ENCODE assay signal across 1 cellular context in the genomic region with DNA sequence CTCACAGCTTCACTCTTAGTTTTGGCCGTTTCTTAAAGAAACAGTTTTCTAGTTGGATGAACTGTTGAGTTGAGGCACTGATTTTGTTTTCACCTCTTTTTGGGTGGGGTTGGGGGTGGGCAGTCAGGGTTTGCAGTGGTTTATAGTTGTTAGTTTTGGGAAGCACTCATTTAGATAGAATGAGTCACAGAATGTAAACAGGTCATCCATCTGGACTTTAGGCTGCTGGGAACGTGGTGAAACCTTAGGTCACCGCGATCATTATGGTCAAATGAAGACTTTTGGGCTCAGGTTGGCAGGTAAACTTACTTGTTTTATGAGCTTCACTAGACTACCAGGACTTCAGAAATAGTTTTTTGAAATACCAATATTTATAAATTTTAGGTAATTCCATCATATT.
TF ChIP-seq lines count a peak whose summit lies in the region.

No MANE protein-coding gene starts in this region.

TF ChIP-seq in HepG2, 621 proteins besides CTCF, POLR2A, EP300 and RAD21 (continues in another document):
- TF ChIP-seq FOSL2 (CRISPR knock-in tag; IDR thresholded peaks at IDR 0.05) = peak; percentile 99
- TF ChIP-seq, protein P1, sequence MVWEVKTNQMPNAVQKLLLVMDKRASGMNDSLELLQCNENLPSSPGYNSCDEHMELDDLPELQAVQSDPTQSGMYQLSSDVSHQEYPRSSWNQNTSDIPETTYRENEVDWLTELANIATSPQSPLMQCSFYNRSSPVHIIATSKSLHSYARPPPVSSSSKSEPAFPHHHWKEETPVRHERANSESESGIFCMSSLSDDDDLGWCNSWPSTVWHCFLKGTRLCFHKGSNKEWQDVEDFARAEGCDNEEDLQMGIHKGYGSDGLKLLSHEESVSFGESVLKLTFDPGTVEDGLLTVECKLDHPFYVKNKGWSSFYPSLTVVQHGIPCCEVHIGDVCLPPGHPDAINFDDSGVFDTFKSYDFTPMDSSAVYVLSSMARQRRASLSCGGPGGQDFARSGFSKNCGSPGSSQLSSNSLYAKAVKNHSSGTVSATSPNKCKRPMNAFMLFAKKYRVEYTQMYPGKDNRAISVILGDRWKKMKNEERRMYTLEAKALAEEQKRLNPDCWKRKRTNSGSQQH (CRISPR knock-in tag; IDR thresholded peaks at IDR 0.05; ENCODE audit: low read depth) = no peak
- no peak for TF ChIP-seq MBNL3 (CRISPR knock-in tag; conservative IDR thresholded peaks at IDR 0.05)
- TF ChIP-seq RORA (CRISPR knock-in tag; IDR thresholded peaks at IDR 0.05) = no peak
- TF ChIP-seq ZNF740 (CRISPR knock-in tag; IDR thresholded peaks at IDR 0.05) = no peak
- TF ChIP-seq JUND (CRISPR knock-in tag; IDR thresholded peaks at IDR 0.05) = peak; percentile 94
- TF ChIP-seq ZBTB49 (CRISPR knock-in tag; IDR thresholded peaks at IDR 0.05; ENCODE audit: borderline replicate concordance) = no peak
- no peak for TF ChIP-seq ZNF263 (CRISPR knock-in tag; IDR thresholded peaks at IDR 0.05)
- peak; percentile 41; the same call in 1 of the 2 replicates for TF ChIP-seq YEATS4 (CRISPR knock-in tag; IDR thresholded peaks at IDR 0.05; ENCODE audit: borderline replicate concordance)
- TF ChIP-seq SOX5 (CRISPR knock-in tag; IDR thresholded peaks at IDR 0.05; ENCODE audit: borderline replicate concordance) = peak; percentile 76; the same call in 1 of the 2 replicates
- no peak for TF ChIP-seq ZNF557 (CRISPR knock-in tag; IDR thresholded peaks at IDR 0.05)
- no peak for TF ChIP-seq ZNF451 (CRISPR knock-in tag; IDR thresholded peaks at IDR 0.05)
- peak; percentile 45; the same call in 1 of the 2 replicates for TF ChIP-seq FOXK1 (CRISPR knock-in tag; IDR thresholded peaks at IDR 0.05; ENCODE audit: borderline replicate concordance, low read depth)
- TF ChIP-seq ZNF383 (CRISPR knock-in tag; IDR thresholded peaks at IDR 0.05; ENCODE audit: borderline replicate concordance) = no peak
- TF ChIP-seq ZNF703 (CRISPR knock-in tag; IDR thresholded peaks at IDR 0.05; ENCODE audit: borderline replicate concordance) = no peak
- no peak for TF ChIP-seq CBX5 (CRISPR knock-in tag; IDR thresholded peaks at IDR 0.05; ENCODE audit: borderline replicate concordance)
- TF ChIP-seq ZNF317 (CRISPR knock-in tag; IDR thresholded peaks at IDR 0.05) = 0 out of 2 replicates have a peak, but pooled peaks have one; percentile 45
- peak; percentile 32; the same call in 1 of the 2 replicates for TF ChIP-seq KMT2A (CRISPR knock-in tag; IDR thresholded peaks at IDR 0.05)
- no peak for TF ChIP-seq YY1 (IDR thresholded peaks at IDR 0.05; ENCODE audit: insufficient read depth, insufficient replicate concordance, low read depth, low read length)
- TF ChIP-seq MXD4 (CRISPR knock-in tag; IDR thresholded peaks at IDR 0.05) = 0 out of 2 replicates have a peak, but pooled peaks have one; percentile 61
- no peak for TF ChIP-seq RBM39 (IDR thresholded peaks at IDR 0.05; ENCODE audit: low read depth, low read length, poor library complexity, severe bottlenecking)
- TF ChIP-seq PLRG1 (conservative IDR thresholded peaks at IDR 0.05) = no peak
- TF ChIP-seq, protein P2, sequence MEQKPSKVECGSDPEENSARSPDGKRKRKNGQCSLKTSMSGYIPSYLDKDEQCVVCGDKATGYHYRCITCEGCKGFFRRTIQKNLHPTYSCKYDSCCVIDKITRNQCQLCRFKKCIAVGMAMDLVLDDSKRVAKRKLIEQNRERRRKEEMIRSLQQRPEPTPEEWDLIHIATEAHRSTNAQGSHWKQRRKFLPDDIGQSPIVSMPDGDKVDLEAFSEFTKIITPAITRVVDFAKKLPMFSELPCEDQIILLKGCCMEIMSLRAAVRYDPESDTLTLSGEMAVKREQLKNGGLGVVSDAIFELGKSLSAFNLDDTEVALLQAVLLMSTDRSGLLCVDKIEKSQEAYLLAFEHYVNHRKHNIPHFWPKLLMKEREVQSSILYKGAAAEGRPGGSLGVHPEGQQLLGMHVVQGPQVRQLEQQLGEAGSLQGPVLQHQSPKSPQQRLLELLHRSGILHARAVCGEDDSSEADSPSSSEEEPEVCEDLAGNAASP (CRISPR knock-in tag; IDR thresholded peaks at IDR 0.05; ENCODE audit: borderline replicate concordance) = peak; percentile 69; the same call in 1 of the 2 replicates
- no peak for TF ChIP-seq POLR2AphosphoS5 (IDR thresholded peaks at IDR 0.05; ENCODE audit: low read depth, low read length)
- TF ChIP-seq FOXC1 (CRISPR knock-in tag; IDR thresholded peaks at IDR 0.05; ENCODE audit: borderline replicate concordance) = no peak
- no peak for TF ChIP-seq MTF2 (CRISPR knock-in tag; IDR thresholded peaks at IDR 0.05; ENCODE audit: borderline replicate concordance)
- no peak for TF ChIP-seq ZNF546 (CRISPR knock-in tag; conservative IDR thresholded peaks at IDR 0.05)
- TF ChIP-seq ZNF598 (CRISPR knock-in tag; IDR thresholded peaks at IDR 0.05; ENCODE audit: borderline replicate concordance) = no peak
- TF ChIP-seq, protein P3, sequence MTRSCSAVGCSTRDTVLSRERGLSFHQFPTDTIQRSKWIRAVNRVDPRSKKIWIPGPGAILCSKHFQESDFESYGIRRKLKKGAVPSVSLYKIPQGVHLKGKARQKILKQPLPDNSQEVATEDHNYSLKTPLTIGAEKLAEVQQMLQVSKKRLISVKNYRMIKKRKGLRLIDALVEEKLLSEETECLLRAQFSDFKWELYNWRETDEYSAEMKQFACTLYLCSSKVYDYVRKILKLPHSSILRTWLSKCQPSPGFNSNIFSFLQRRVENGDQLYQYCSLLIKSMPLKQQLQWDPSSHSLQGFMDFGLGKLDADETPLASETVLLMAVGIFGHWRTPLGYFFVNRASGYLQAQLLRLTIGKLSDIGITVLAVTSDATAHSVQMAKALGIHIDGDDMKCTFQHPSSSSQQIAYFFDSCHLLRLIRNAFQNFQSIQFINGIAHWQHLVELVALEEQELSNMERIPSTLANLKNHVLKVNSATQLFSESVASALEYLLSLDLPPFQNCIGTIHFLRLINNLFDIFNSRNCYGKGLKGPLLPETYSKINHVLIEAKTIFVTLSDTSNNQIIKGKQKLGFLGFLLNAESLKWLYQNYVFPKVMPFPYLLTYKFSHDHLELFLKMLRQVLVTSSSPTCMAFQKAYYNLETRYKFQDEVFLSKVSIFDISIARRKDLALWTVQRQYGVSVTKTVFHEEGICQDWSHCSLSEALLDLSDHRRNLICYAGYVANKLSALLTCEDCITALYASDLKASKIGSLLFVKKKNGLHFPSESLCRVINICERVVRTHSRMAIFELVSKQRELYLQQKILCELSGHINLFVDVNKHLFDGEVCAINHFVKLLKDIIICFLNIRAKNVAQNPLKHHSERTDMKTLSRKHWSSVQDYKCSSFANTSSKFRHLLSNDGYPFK (CRISPR knock-in tag; IDR thresholded peaks at IDR 0.05; ENCODE audit: borderline replicate concordance) = no peak
- TF ChIP-seq RNF219 (CRISPR knock-in tag; IDR thresholded peaks at IDR 0.05) = no peak
- no peak for TF ChIP-seq CEBPZ (IDR thresholded peaks at IDR 0.05; ENCODE audit: low read length)
- peak; percentile 76; the same call in 1 of the 2 replicates for TF ChIP-seq HMG20A (CRISPR knock-in tag; IDR thresholded peaks at IDR 0.05; ENCODE audit: borderline replicate concordance)
- TF ChIP-seq ZFP90 (CRISPR knock-in tag; IDR thresholded peaks at IDR 0.05; ENCODE audit: borderline replicate concordance) = no peak
- TF ChIP-seq MTF1 (CRISPR knock-in tag; IDR thresholded peaks at IDR 0.05) = no peak
- no peak for TF ChIP-seq ZNF460 (CRISPR knock-in tag; IDR thresholded peaks at IDR 0.05; ENCODE audit: borderline replicate concordance)
- TF ChIP-seq, protein P4, sequence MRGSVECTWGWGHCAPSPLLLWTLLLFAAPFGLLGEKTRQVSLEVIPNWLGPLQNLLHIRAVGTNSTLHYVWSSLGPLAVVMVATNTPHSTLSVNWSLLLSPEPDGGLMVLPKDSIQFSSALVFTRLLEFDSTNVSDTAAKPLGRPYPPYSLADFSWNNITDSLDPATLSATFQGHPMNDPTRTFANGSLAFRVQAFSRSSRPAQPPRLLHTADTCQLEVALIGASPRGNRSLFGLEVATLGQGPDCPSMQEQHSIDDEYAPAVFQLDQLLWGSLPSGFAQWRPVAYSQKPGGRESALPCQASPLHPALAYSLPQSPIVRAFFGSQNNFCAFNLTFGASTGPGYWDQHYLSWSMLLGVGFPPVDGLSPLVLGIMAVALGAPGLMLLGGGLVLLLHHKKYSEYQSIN (CRISPR knock-in tag; IDR thresholded peaks at IDR 0.05; ENCODE audit: borderline replicate concordance) = no peak
- no peak for TF ChIP-seq SOX13 (IDR thresholded peaks at IDR 0.05)
- peak in 1 of 2 experiments; percentile 70; a peak in 2 of 4 replicates for TF ChIP-seq SOX13 (CRISPR knock-in tag; conservative IDR thresholded peaks at IDR 0.05 in 1 of 2, IDR thresholded peaks at IDR 0.05 in 1 of 2)
- TF ChIP-seq TFE3 (CRISPR knock-in tag; IDR thresholded peaks at IDR 0.05) = 0 out of 2 replicates have a peak, but pooled peaks have one; percentile 19
- no peak for TF ChIP-seq FOXA1 (IDR thresholded peaks at IDR 0.05)
- peak; percentile 88 for TF ChIP-seq FOXA1 (CRISPR knock-in tag; IDR thresholded peaks at IDR 0.05)
- 0 out of 2 replicates have a peak, but pooled peaks have one; percentile 38 for TF ChIP-seq IRF2 (CRISPR knock-in tag; IDR thresholded peaks at IDR 0.05)
- TF ChIP-seq ZNF138 (CRISPR knock-in tag; IDR thresholded peaks at IDR 0.05; ENCODE audit: low read depth) = no peak
- peak; percentile 57; the same call in 1 of the 2 replicates for TF ChIP-seq ZNF580 (CRISPR knock-in tag; IDR thresholded peaks at IDR 0.05; ENCODE audit: borderline replicate concordance, low read depth)
- TF ChIP-seq ZNF670 (CRISPR knock-in tag; IDR thresholded peaks at IDR 0.05; ENCODE audit: borderline replicate concordance) = no peak
- no peak for TF ChIP-seq RFX5 (IDR thresholded peaks at IDR 0.05; ENCODE audit: low read depth, low read length)
